8 cellular contexts compared by ENCODE assay signal in genomic region chr1:118154220-118154619, GRCh38. TPM values are rescaled to one million over a fixed set of nuclear protein-coding genes. Genes with fewer than 3 reads are reported as not detected.
DNase-seq lines count a peak whose midpoint lies in the region; ATAC-seq and TF ChIP-seq lines count a peak whose summit lies in the region.

No MANE protein-coding gene starts in this region.

- no peaks in the 10 kb centered on the region for H3K4me1 Mint-ChIP-seq in stimulated activated effector memory CD8-positive, alpha-beta T cell treated with anti-CD3 and anti-CD28 coated beads, Interleukin-12 subunit alpha, Interleukin-12 subunit beta, amount 100 ng/mL, for 72 hours
- H3K4me1 Mint-ChIP-seq in mesothelial cell of epicardium, result no peaks in the 10 kb centered on the region

- no peaks in the 10 kb centered on the region for H3K36me3 ChIP-seq in BJ (ENCODE audit: control insufficient read depth, insufficient read depth, low read length)

- ATAC-seq in GM19035 (IDR thresholded peaks at IDR 0.05; ENCODE audit: unreplicated experiment) (peak; percentile 58), HG02970 (IDR thresholded peaks at IDR 0.05; ENCODE audit: low FRiP score, unreplicated experiment) (no peak)
- ATAC-seq in stimulated activated effector memory CD8-positive, alpha-beta T cell treated with anti-CD3 and anti-CD28 coated beads, Interleukin-12 subunit alpha, Interleukin-12 subunit beta, amount 100 ng/mL, for 72 hours, result no peak

- H3K36me3 Mint-ChIP-seq in stimulated activated effector memory CD8-positive, alpha-beta T cell treated with anti-CD3 and anti-CD28 coated beads, Interleukin-12 subunit alpha, Interleukin-12 subunit beta, amount 100 ng/mL, for 72 hours, result no peaks in the 10 kb centered on the region
- H3K36me3 Mint-ChIP-seq in mesothelial cell of epicardium, result no peaks in the 10 kb centered on the region

- no peak for DNase-seq in BJ (ENCODE audit: low read depth)
- peak; percentile 20 for DNase-seq in RWPE1 (ENCODE audit: low spot score)
- peak; percentile 8 for DNase-seq in kidney tubule cell (ENCODE audit: low spot score)
- no peak for DNase-seq in stimulated activated effector memory CD8-positive, alpha-beta T cell treated with anti-CD3 and anti-CD28 coated beads, Interleukin-12 subunit alpha, Interleukin-12 subunit beta, amount 100 ng/mL, for 72 hours (ENCODE audit: low spot score in 2 of 2)
- no peak for DNase-seq in mesothelial cell of epicardium (ENCODE audit: low spot score in 2 of 2, unreplicated experiment in 2 of 2)
- DNase-seq in cardiac septum (ENCODE audit: low spot score), result no peak

- peaks cover 1% of the 10 kb centered on the region for H3K27me3 Mint-ChIP-seq in mesothelial cell of epicardium (ENCODE audit: low read depth)

- no peak overlapping the region for H3K27ac ChIP-seq in RWPE1

- H3K27ac Mint-ChIP-seq in stimulated activated effector memory CD8-positive, alpha-beta T cell treated with anti-CD3 and anti-CD28 coated beads, Interleukin-12 subunit alpha, Interleukin-12 subunit beta, amount 100 ng/mL, for 72 hours, result no peak overlapping the region
- H3K27ac Mint-ChIP-seq in mesothelial cell of epicardium, result no peak overlapping the region

- H3K27me3 ChIP-seq in BJ (ENCODE audit: control insufficient read depth, insufficient read depth, low read length), result no peaks in the 10 kb centered on the region

- no peak overlapping the region for H3K4me3 ChIP-seq in BJ (ENCODE audit: low read depth, low read length)

- no peak overlapping the region for H3K4me3 Mint-ChIP-seq in stimulated activated effector memory CD8-positive, alpha-beta T cell treated with anti-CD3 and anti-CD28 coated beads, Interleukin-12 subunit alpha, Interleukin-12 subunit beta, amount 100 ng/mL, for 72 hours
- H3K4me3 Mint-ChIP-seq in mesothelial cell of epicardium, result no peak overlapping the region

- CTCF ChIA-PET in BJ (lab: Yijun Ruan, JAX), result interaction anchor here (0.6 to 1.6 kb wide), 7 partner anchors 10 to 855 kb away, joined by 3 to 4 read pairs (median 3); partner anchors contain the start of gene SPAG17
- CTCF ChIA-PET in RWPE1 (lab: Yijun Ruan, JAX), result interaction anchor here (0.6 to 2.1 kb wide), 7 partner anchors 80 to 854 kb away, joined by 3 to 9 read pairs (median 4); no protein-coding TSS in a partner anchor

- H3K9me3 Mint-ChIP-seq in stimulated activated effector memory CD8-positive, alpha-beta T cell treated with anti-CD3 and anti-CD28 coated beads, Interleukin-12 subunit alpha, Interleukin-12 subunit beta, amount 100 ng/mL, for 72 hours, result no peaks in the 10 kb centered on the region
- H3K9me3 Mint-ChIP-seq in mesothelial cell of epicardium, result no peaks in the 10 kb centered on the region

- POLR2A ChIA-PET in BJ (lab: Charles Lee), result no interaction called here
- POLR2A ChIA-PET in RWPE1 (lab: Yijun Ruan, JAX; ENCODE audit: low non-redundant PET), result no interaction called here

- intact Hi-C loops in cardiac septum (cut with DNase I), result loop anchor here (5.0 kb wide), 1 partner anchor 1213 kb away; the partner anchor contains the start of gene HAO2

- TF ChIP-seq CTCF in BJ (IDR thresholded peaks at IDR 0.05; ENCODE audit: insufficient read depth, low read depth, low read length), result peak; percentile 40
- TF ChIP-seq CTCF in RWPE1 (conservative IDR thresholded peaks at IDR 0.05; ENCODE audit: low read depth), result peak; percentile 34
- TF ChIP-seq CTCF in mesothelial cell of epicardium (IDR thresholded peaks at IDR 0.05; ENCODE audit: unreplicated experiment), result no peak

RNA-seq across cellular contexts. Expression of gene SPAG17, which starts 30.8 kb away (rescaled TPM):
- 0.09 and 0.34 TPM in 2 replicates for polyA plus RNA-seq in BJ (2011; rRNA removed)
- 0.10 and 1.6 TPM in 2 replicates for polyA minus RNA-seq in BJ (2011; rRNA and poly(A)+ RNA removed)
- 2.7 to 4.7 TPM (median 3.7 TPM) in 3 replicates for total RNA-seq in mesothelial cell of epicardium
- total RNA-seq in cardiac septum, result not detected

Comparison
In these comparisons a context has a peak if more than half of its experiments do, and no peak if none do; other contexts are left out.
1. DNase-seq: peak in RWPE1 (single experiment) and kidney tubule cell (single experiment); none in BJ (single experiment), stimulated activated effector memory CD8-positive, alpha-beta T cell treated with anti-CD3 and anti-CD28 coated beads, Interleukin-12 subunit alpha, Interleukin-12 subunit beta, amount 100 ng/mL, for 72 hours (0 of 2), mesothelial cell of epicardium (0 of 2) and cardiac septum (single experiment).